ENCODE assay signal across 1 cellular context in genomic region chr7:157008206-157009169, GRCh38.
TF ChIP-seq lines count a peak whose summit lies in the region.

No MANE protein-coding gene starts in this region.

TF ChIP-seq in HCT116, 20 proteins besides CTCF, POLR2A, EP300 and RAD21:
- no peak for TF ChIP-seq ELF1 (IDR thresholded peaks at IDR 0.05; ENCODE audit: borderline replicate concordance, low read depth)
- no peak for TF ChIP-seq SP1 (IDR thresholded peaks at IDR 0.05; ENCODE audit: low read depth)
- no peak for TF ChIP-seq FOSL1 (IDR thresholded peaks at IDR 0.05; ENCODE audit: low read depth)
- no peak for TF ChIP-seq EZH2phosphoT487 (IDR thresholded peaks at IDR 0.05; ENCODE audit: borderline replicate concordance)
- no peak for TF ChIP-seq JUND (IDR thresholded peaks at IDR 0.05)
- TF ChIP-seq TCF7L2 (IDR thresholded peaks at IDR 0.05; ENCODE audit: borderline replicate concordance, extremely low read depth, insufficient read depth, insufficient read length) = no peak
- TF ChIP-seq MAX (IDR thresholded peaks at IDR 0.05) = no peak
- TF ChIP-seq POLR2AphosphoS5 (IDR thresholded peaks at IDR 0.05; ENCODE audit: low read depth, low read length) = no peak
- no peak for TF ChIP-seq ZFX (IDR thresholded peaks at IDR 0.05)
- TF ChIP-seq ZBTB33 (IDR thresholded peaks at IDR 0.05; ENCODE audit: extremely low read depth, insufficient replicate concordance, low read length) = no peak
- TF ChIP-seq SRF (IDR thresholded peaks at IDR 0.05; ENCODE audit: low read depth) = no peak
- TF ChIP-seq CEBPB (IDR thresholded peaks at IDR 0.05; ENCODE audit: low read depth) = no peak
- no peak for TF ChIP-seq EZH2 (IDR thresholded peaks at IDR 0.05)
- TF ChIP-seq, protein P1, sequence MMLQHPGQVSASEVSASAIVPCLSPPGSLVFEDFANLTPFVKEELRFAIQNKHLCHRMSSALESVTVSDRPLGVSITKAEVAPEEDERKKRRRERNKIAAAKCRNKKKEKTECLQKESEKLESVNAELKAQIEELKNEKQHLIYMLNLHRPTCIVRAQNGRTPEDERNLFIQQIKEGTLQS (IDR thresholded peaks at IDR 0.05) = no peak
